In the genomic region with DNA sequence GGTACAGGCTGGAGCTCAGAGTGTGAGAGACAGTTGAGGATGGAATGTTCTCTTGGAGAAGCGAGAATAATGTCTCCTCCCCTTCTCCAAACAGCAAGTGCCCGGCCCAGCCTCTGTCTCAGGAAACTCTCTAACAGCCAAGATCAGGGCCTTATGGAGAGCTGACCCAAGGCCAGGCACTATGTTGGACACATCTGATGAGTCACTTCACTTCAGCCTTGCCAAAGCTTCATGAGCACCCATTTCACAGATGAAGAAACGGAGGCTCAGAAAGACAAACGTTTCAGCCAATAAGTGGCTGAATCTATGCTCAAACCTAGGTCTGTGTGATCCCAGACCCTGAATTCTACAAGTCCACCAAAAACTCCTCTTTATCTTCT, we compare ENCODE assay signal across 27 cellular contexts.
"Had no signal": no experiment of that assay in that cellular context is flagged by ENCODE, and none has a peak within 500 bp of the region (broad histone marks: within the 10 kb centered on the region; RNA-seq: fewer than 3 reads in every experiment).

No MANE protein-coding gene starts in this region.

- H3K4me1 ChIP-seq: uterus had no signal

- H3K9me3 Mint-ChIP-seq: activated CD4-positive, alpha-beta memory T cell treated with anti-CD3 and anti-CD28 coated beads, Interleukin-2, amount 10 ng/mL, durations not matched to agents 7 days and 5 days; activated CD4-positive, alpha-beta T cell treated with anti-CD3 and anti-CD28 coated beads, Interleukin-2, amount 10 ng/mL, durations not matched to agents 24 days and 14 days; activated naive CD4-positive, alpha-beta T cell treated with anti-CD3 and anti-CD28 coated beads, Interleukin-2, amount 50 U/mL, for 24 hours; activated T-cell treated with anti-CD3 and anti-CD28 coated beads, Interleukin-2, amount 50 U/mL, for 24 hours; effector memory CD8-positive, alpha-beta T cell; nephron; type B pancreatic cell had no signal

- H3K4me3 Mint-ChIP-seq: activated CD4-positive, alpha-beta memory T cell treated with anti-CD3 and anti-CD28 coated beads, Interleukin-2, amount 10 ng/mL, durations not matched to agents 7 days and 5 days; activated CD4-positive, alpha-beta T cell treated with anti-CD3 and anti-CD28 coated beads, Interleukin-2, amount 10 ng/mL, durations not matched to agents 24 days and 14 days; activated naive CD4-positive, alpha-beta T cell treated with anti-CD3 and anti-CD28 coated beads, Interleukin-2, amount 50 U/mL, for 24 hours; activated T-cell treated with anti-CD3 and anti-CD28 coated beads, Interleukin-2, amount 50 U/mL, for 24 hours; nephron; type B pancreatic cell had no signal

- H3K27me3 ChIP-seq: gastrocnemius medialis, neutrophil, uterus had no signal

- ATAC-seq: effector memory CD8-positive, alpha-beta T cell; gastrocnemius medialis had no signal

- H3K36me3 ChIP-seq: gastrocnemius medialis, left ventricle myocardium inferior, neutrophil, thoracic aorta, uterus had no signal

- H3K27ac Mint-ChIP-seq: activated CD4-positive, alpha-beta memory T cell treated with anti-CD3 and anti-CD28 coated beads, Interleukin-2, amount 10 ng/mL, durations not matched to agents 7 days and 5 days; activated CD4-positive, alpha-beta T cell treated with anti-CD3 and anti-CD28 coated beads, Interleukin-2, amount 10 ng/mL, durations not matched to agents 24 days and 14 days; activated naive CD4-positive, alpha-beta T cell treated with anti-CD3 and anti-CD28 coated beads, Interleukin-2, amount 50 U/mL, for 24 hours; activated T-cell treated with anti-CD3 and anti-CD28 coated beads, Interleukin-2, amount 50 U/mL, for 24 hours; effector memory CD8-positive, alpha-beta T cell; nephron; progenitor cell of endocrine pancreas; type B pancreatic cell had no signal

- H3K27me3 Mint-ChIP-seq: activated naive CD4-positive, alpha-beta T cell treated with anti-CD3 and anti-CD28 coated beads, Interleukin-2, amount 50 U/mL, for 24 hours; activated T-cell treated with anti-CD3 and anti-CD28 coated beads, Interleukin-2, amount 50 U/mL, for 24 hours; effector memory CD8-positive, alpha-beta T cell; type B pancreatic cell had no signal

- H3K36me3 Mint-ChIP-seq: activated naive CD4-positive, alpha-beta T cell treated with anti-CD3 and anti-CD28 coated beads, Interleukin-2, amount 50 U/mL, for 24 hours; type B pancreatic cell had no signal

- H3K27ac ChIP-seq: gastrocnemius medialis, left ventricle myocardium inferior, neutrophil, thoracic aorta, uterus had no signal

- H3K9me3 ChIP-seq: gastrocnemius medialis, left ventricle myocardium inferior, neutrophil, thoracic aorta, uterus had no signal

- DNase-seq: activated CD4-positive, alpha-beta memory T cell treated with anti-CD3 and anti-CD28 coated beads, Interleukin-2, amount 10 ng/mL, durations not matched to agents 7 days and 5 days; activated CD4-positive, alpha-beta T cell treated with anti-CD3 and anti-CD28 coated beads, Interleukin-2, amount 10 ng/mL, durations not matched to agents 24 days and 14 days; activated CD4-positive, CD25-positive, alpha-beta regulatory T cell treated with anti-CD3 and anti-CD28 coated beads, Interleukin-2, amount 50 U/mL, for 72 hours; activated CD8-positive, alpha-beta memory T cell treated with anti-CD3 and anti-CD28 coated beads, Interleukin-2, amount 50 U/mL, for 48 hours; activated T-cell treated with anti-CD3 and anti-CD28 coated beads, Interleukin-2, amount 50 U/mL, for 24 hours; anterior cingulate cortex; cortex of kidney; effector memory CD8-positive, alpha-beta T cell; erythroblast; gastrocnemius medialis; glutamatergic neuron; islet precursor cell; left ventricle myocardium inferior; mesendoderm; retina; stimulated activated CD4-positive, alpha-beta T cell treated with anti-CD3 and anti-CD28 coated beads, Interleukin-2, amount 100 ng/mL, for 24 hours; stimulated activated naive CD4-positive, alpha-beta T cell; T-helper 2 cell; uterus had no signal

- H3K4me3 ChIP-seq: gastrocnemius medialis, left ventricle myocardium inferior, lung, smooth muscle cell, thoracic aorta, uterus had no signal
